18 cellular contexts compared by ENCODE assay signal in genomic region chr10:103746598-103746997, GRCh38.
DNase-seq lines count a peak whose midpoint lies in the region; ATAC-seq and TF ChIP-seq lines count a peak whose summit lies in the region.
"Had no signal": no experiment of that assay in that cellular context is flagged by ENCODE, and none has a peak within 500 bp of the region (broad histone marks: within the 10 kb centered on the region; RNA-seq: fewer than 3 reads in every experiment).

No MANE protein-coding gene starts in this region.

- WGBS in suprapubic skin, result 47% methylated on average over 9 of the region's 9 CpGs

- no peak for ATAC-seq in activated T-cell treated with anti-CD3 and anti-CD28 coated beads, Interleukin-2, amount 50 U/mL, for 72 hours (replicated peaks in 1 of 2)
- ATAC-seq in T-helper 17 cell (no peak), esophagus mucosa (peak; percentile 22), HG02840 (IDR thresholded peaks at IDR 0.05; ENCODE audit: low FRiP score, unreplicated experiment) (no peak)
- ATAC-seq: stimulated activated naive CD8-positive, alpha-beta T cell treated with anti-CD3 and anti-CD28 coated beads, Interleukin-15, amount 100 ng/mL, for 72 hours had no signal

- DNase-seq in activated T-cell treated with anti-CD3 and anti-CD28 coated beads, Interleukin-2, amount 50 U/mL, for 72 hours, result no peak
- DNase-seq in activated T-cell treated with anti-CD3 and anti-CD28 coated beads, Interleukin-2, amount 50 U/mL, for 1 hour, result no peak
- no peak for DNase-seq in T-helper 17 cell
- DNase-seq in suprapubic skin (ENCODE audit: low spot score in 2 of 2), result no peak
- DNase-seq in DMS53 treated with DMSO at 0.1 percent for 48 hours (lab: John Stamatoyannopoulos, UW; ENCODE audit: unreplicated experiment), result no peak
- DNase-seq in NCI-H2107 treated with DMSO at 0.1 percent for 48 hours (lab: John Stamatoyannopoulos, UW; ENCODE audit: unreplicated experiment), result no peak
- DNase-seq: ACHN; activated T-cell treated with anti-CD3 and anti-CD28 coated beads for 4 hours; EL; HFFc6; islet precursor cell; NCI-H146; stimulated activated CD4-positive, alpha-beta T cell treated with anti-CD3 and anti-CD28 coated beads, Interleukin-15, amount 100 ng/mL, for 24 hours; stimulated activated naive CD8-positive, alpha-beta T cell treated with anti-CD3 and anti-CD28 coated beads, Interleukin-15, amount 100 ng/mL, for 72 hours had no signal

- TF ChIP-seq POLR2A in suprapubic skin (IDR thresholded peaks at IDR 0.05), result no peak

- no peaks in the 10 kb centered on the region for H3K9me3 ChIP-seq in T-helper 17 cell (ENCODE audit: control insufficient read depth, low read length, poor library complexity, severe bottlenecking)
- H3K9me3 ChIP-seq in suprapubic skin, result no peaks in the 10 kb centered on the region

- peak overlapping the region; percentile 23 to 44 for H3K4me3 Mint-ChIP-seq in activated T-cell treated with anti-CD3 and anti-CD28 coated beads, Interleukin-2, amount 50 U/mL, for 72 hours
- H3K4me3 Mint-ChIP-seq in T-helper 17 cell, result peak overlapping the region; percentile 83
- H3K4me3 Mint-ChIP-seq: HFFc6; neural progenitor cell; stimulated activated naive CD8-positive, alpha-beta T cell treated with anti-CD3 and anti-CD28 coated beads, Interleukin-15, amount 100 ng/mL, for 72 hours had no signal

- no peaks in the 10 kb centered on the region for H3K36me3 Mint-ChIP-seq in activated T-cell treated with anti-CD3 and anti-CD28 coated beads, Interleukin-2, amount 50 U/mL, for 72 hours (ENCODE audit: insufficient read depth in 2 of 2)
- no peaks in the 10 kb centered on the region for H3K36me3 Mint-ChIP-seq in T-helper 17 cell (ENCODE audit: low read depth)
- H3K36me3 Mint-ChIP-seq: neural progenitor cell had no signal

- H3K36me3 ChIP-seq in suprapubic skin, result no peaks in the 10 kb centered on the region
- H3K36me3 ChIP-seq: neural progenitor cell had no signal

- no peaks in the 10 kb centered on the region for H3K27me3 ChIP-seq in suprapubic skin
- H3K27me3 ChIP-seq: hepatocyte, neural progenitor cell had no signal

- H3K9me3 Mint-ChIP-seq in activated T-cell treated with anti-CD3 and anti-CD28 coated beads, Interleukin-2, amount 50 U/mL, for 72 hours, result no peaks in the 10 kb centered on the region
- H3K9me3 Mint-ChIP-seq: HFFc6; neural progenitor cell; stimulated activated naive CD8-positive, alpha-beta T cell treated with anti-CD3 and anti-CD28 coated beads, Interleukin-15, amount 100 ng/mL, for 72 hours had no signal

- H3K4me1 Mint-ChIP-seq in activated T-cell treated with anti-CD3 and anti-CD28 coated beads, Interleukin-2, amount 50 U/mL, for 72 hours (ENCODE audit: low read depth), result peaks cover 44% of the 10 kb centered on the region
- peaks cover 31% of the 10 kb centered on the region for H3K4me1 Mint-ChIP-seq in T-helper 17 cell

- H3K4me3 ChIP-seq in suprapubic skin, result no peak overlapping the region
- H3K4me3 ChIP-seq: hepatocyte, neural progenitor cell had no signal

- H3K27me3 Mint-ChIP-seq in activated T-cell treated with anti-CD3 and anti-CD28 coated beads, Interleukin-2, amount 50 U/mL, for 72 hours (ENCODE audit: low read depth), result no peaks in the 10 kb centered on the region
- no peaks in the 10 kb centered on the region for H3K27me3 Mint-ChIP-seq in T-helper 17 cell
- H3K27me3 Mint-ChIP-seq: stimulated activated naive CD8-positive, alpha-beta T cell treated with anti-CD3 and anti-CD28 coated beads, Interleukin-15, amount 100 ng/mL, for 72 hours had no signal

- no peak overlapping the region for H3K27ac Mint-ChIP-seq in activated T-cell treated with anti-CD3 and anti-CD28 coated beads, Interleukin-2, amount 50 U/mL, for 72 hours
- peak overlapping the region; percentile 84 for H3K27ac Mint-ChIP-seq in T-helper 17 cell
- H3K27ac Mint-ChIP-seq: neural progenitor cell had no signal

- H3K27ac ChIP-seq in suprapubic skin, result peak overlapping the region; percentile 86
- H3K27ac ChIP-seq: neural progenitor cell had no signal

- H3K4me1 ChIP-seq in suprapubic skin, result peaks cover 47% of the 10 kb centered on the region
- H3K4me1 ChIP-seq: neural progenitor cell had no signal

- TF ChIP-seq EP300 in suprapubic skin (IDR thresholded peaks at IDR 0.05), result no peak

- no peak for TF ChIP-seq CTCF in suprapubic skin (IDR thresholded peaks at IDR 0.05)
